ENCODE assay signal across 9 cellular contexts in the genomic region with DNA sequence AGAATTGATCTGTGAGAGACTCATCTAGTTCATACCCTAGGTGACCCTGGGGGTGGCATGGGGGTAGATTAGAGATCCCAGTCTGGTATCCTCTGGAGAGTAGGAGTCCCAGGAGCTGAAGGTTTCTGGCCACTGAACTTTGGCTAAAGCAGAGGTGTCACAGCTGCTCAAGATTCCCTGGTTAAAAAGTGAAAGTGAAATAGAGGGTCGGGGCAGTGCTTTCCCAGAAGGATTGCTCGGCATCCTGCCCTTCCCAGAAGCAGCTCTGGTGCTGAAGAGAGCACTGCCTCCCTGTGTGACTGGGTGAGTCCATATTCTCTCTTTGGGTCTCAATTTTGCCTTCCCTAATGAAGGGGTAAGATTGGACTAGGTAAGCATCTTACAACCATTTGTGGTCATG. TPM values are rescaled to one million over a fixed set of nuclear protein-coding genes. Genes with fewer than 3 reads are reported as not detected.
DNase-seq lines count a peak whose midpoint lies in the region; ATAC-seq and TF ChIP-seq lines count a peak whose summit lies in the region.
"Had no signal": no experiment of that assay in that cellular context is flagged by ENCODE, and none has a peak within 500 bp of the region (broad histone marks: within the 10 kb centered on the region; RNA-seq: fewer than 3 reads in every experiment).

No MANE protein-coding gene starts in this region.

- peaks cover 37% of the 10 kb centered on the region for H3K36me3 Mint-ChIP-seq in activated T-helper 1 cell treated with anti-CD3 and anti-CD28 coated beads, Interleukin-12 subunit alpha, Interleukin-12 subunit beta, Interleukin-2, Interleukin-4 antibody, amounts not matched to agents 30 ng/mL and 10 ng/mL and 1 ng/mL, durations not matched to agents 14 hours and 24 hours and 36 hours (ENCODE audit: low read depth)

- CTCF ChIA-PET in HEK293T (lab: Yijun Ruan, JAX) = no interaction called here

- peak; percentile 13 to 31 for ATAC-seq in left cardiac atrium
- ATAC-seq in HG03354 (IDR thresholded peaks at IDR 0.05; ENCODE audit: poor library complexity, severe bottlenecking, unreplicated experiment) = no peak
- no peak for ATAC-seq in GM21390 (IDR thresholded peaks at IDR 0.05; ENCODE audit: unreplicated experiment)
- ATAC-seq: WTC11 had no signal

- peak overlapping the region; percentile 60 for H3K4me3 ChIP-seq in GM12865 (ENCODE audit: low read depth, low read length)
- no peak overlapping the region for H3K4me3 ChIP-seq in skeletal muscle satellite cell (ENCODE audit: low read length)

- H3K4me1 ChIP-seq in skeletal muscle satellite cell (ENCODE audit: control insufficient read depth, insufficient read depth, low read length) = peaks cover 6% of the 10 kb centered on the region

- peaks cover 19% of the 10 kb centered on the region for H3K4me1 Mint-ChIP-seq in activated T-helper 1 cell treated with anti-CD3 and anti-CD28 coated beads, Interleukin-12 subunit alpha, Interleukin-12 subunit beta, Interleukin-2, Interleukin-4 antibody, amounts not matched to agents 30 ng/mL and 10 ng/mL and 1 ng/mL, durations not matched to agents 14 hours and 24 hours and 36 hours (ENCODE audit: low read depth)
- H3K4me1 Mint-ChIP-seq: WTC11 had no signal

- H3K9me3 ChIP-seq in skeletal muscle satellite cell (replicated peaks; ENCODE audit: low read length) = no peaks in the 10 kb centered on the region

- peak overlapping the region; percentile 79 for H3K4me3 Mint-ChIP-seq in activated T-helper 1 cell treated with anti-CD3 and anti-CD28 coated beads, Interleukin-12 subunit alpha, Interleukin-12 subunit beta, Interleukin-2, Interleukin-4 antibody, amounts not matched to agents 30 ng/mL and 10 ng/mL and 1 ng/mL, durations not matched to agents 14 hours and 24 hours and 36 hours
- H3K4me3 Mint-ChIP-seq: WTC11 had no signal

- H3K4me2 ChIP-seq in skeletal muscle satellite cell (ENCODE audit: low read length) = peak overlapping the region; percentile 36

- H3K9ac ChIP-seq in skeletal muscle satellite cell (ENCODE audit: low read depth, low read length) = no peak overlapping the region

- no peaks in the 10 kb centered on the region for H3K27me3 Mint-ChIP-seq in activated T-helper 1 cell treated with anti-CD3 and anti-CD28 coated beads, Interleukin-12 subunit alpha, Interleukin-12 subunit beta, Interleukin-2, Interleukin-4 antibody, amounts not matched to agents 30 ng/mL and 10 ng/mL and 1 ng/mL, durations not matched to agents 14 hours and 24 hours and 36 hours (ENCODE audit: insufficient read depth)

- no peaks in the 10 kb centered on the region for H3K27me3 ChIP-seq in skeletal muscle satellite cell (ENCODE audit: control insufficient read depth, insufficient read depth, low read length)

- intact Hi-C loops in activated T-helper 1 cell treated with anti-CD3 and anti-CD28 coated beads, Interleukin-12 subunit alpha, Interleukin-12 subunit beta, Interleukin-2, Interleukin-4 antibody, amounts not matched to agents 30 ng/mL and 10 ng/mL and 1 ng/mL, durations not matched to agents 14 hours and 24 hours and 36 hours (cut with micrococcal nuclease) = no loop called here
- intact Hi-C loops in left cardiac atrium (cut with DNase I) = no loop called here

- POLR2A ChIA-PET in HEK293T (lab: Yijun Ruan, JAX) = no interaction called here

- no peaks in the 10 kb centered on the region for H3K9me3 Mint-ChIP-seq in activated T-helper 1 cell treated with anti-CD3 and anti-CD28 coated beads, Interleukin-12 subunit alpha, Interleukin-12 subunit beta, Interleukin-2, Interleukin-4 antibody, amounts not matched to agents 30 ng/mL and 10 ng/mL and 1 ng/mL, durations not matched to agents 14 hours and 24 hours and 36 hours
- H3K9me3 Mint-ChIP-seq: WTC11 had no signal

- DNase-seq in GM12865 (ENCODE audit: low read depth) (no peak), left cardiac atrium (no peak), HEK293T (ENCODE audit: extremely low spot score) (no peak), NCI-H345 (lab: John Stamatoyannopoulos, UW) (no peak)
- no peak for DNase-seq in activated T-helper 1 cell treated with anti-CD3 and anti-CD28 coated beads, Interleukin-12 subunit alpha, Interleukin-12 subunit beta, Interleukin-2, Interleukin-4 antibody, amounts not matched to agents 30 ng/mL and 10 ng/mL and 1 ng/mL, durations not matched to agents 14 hours and 24 hours and 36 hours (ENCODE audit: low spot score)

- no peak for TF ChIP-seq CTCF in GM12865 (IDR thresholded peaks at IDR 0.05; ENCODE audit: insufficient read depth, low read depth, low read length, missing control alignments)

- H3K36me3 ChIP-seq in skeletal muscle satellite cell (ENCODE audit: insufficient read depth, low read length) = peaks cover 38% of the 10 kb centered on the region

- H3K27ac Mint-ChIP-seq in activated T-helper 1 cell treated with anti-CD3 and anti-CD28 coated beads, Interleukin-12 subunit alpha, Interleukin-12 subunit beta, Interleukin-2, Interleukin-4 antibody, amounts not matched to agents 30 ng/mL and 10 ng/mL and 1 ng/mL, durations not matched to agents 14 hours and 24 hours and 36 hours = peak overlapping the region; percentile 85

TF ChIP-seq in HEK293T, 16 proteins besides CTCF, POLR2A, EP300 and RAD21:
- no peak for TF ChIP-seq FOXA1 (IDR thresholded peaks at IDR 0.05)
- no peak for TF ChIP-seq SP1 (IDR thresholded peaks at IDR 0.05)
- no peak for TF ChIP-seq CTBP1 (IDR thresholded peaks at IDR 0.05; ENCODE audit: borderline replicate concordance)
- TF ChIP-seq SUZ12 (IDR thresholded peaks at IDR 0.05) = no peak
- no peak for TF ChIP-seq ELF4 (IDR thresholded peaks at IDR 0.05)
- TF ChIP-seq BHLHE40 (IDR thresholded peaks at IDR 0.05; ENCODE audit: borderline replicate concordance) = no peak
- TF ChIP-seq NFRKB (IDR thresholded peaks at IDR 0.05) = no peak
- TF ChIP-seq TARDBP (IDR thresholded peaks at IDR 0.05) = no peak

RNA-seq across cellular contexts. Expression of gene IL18BP, which starts 0.7 kb away (rescaled TPM):
- 15.6 and 18.5 TPM in 2 replicates for total RNA-seq in activated T-helper 1 cell treated with anti-CD3 and anti-CD28 coated beads, Interleukin-12 subunit alpha, Interleukin-12 subunit beta, Interleukin-2, Interleukin-4 antibody, amounts not matched to agents 30 ng/mL and 10 ng/mL and 1 ng/mL, durations not matched to agents 14 hours and 24 hours and 36 hours
- total RNA-seq in left cardiac atrium = 1 to 10 TPM; 4.4 to 7.3 TPM
- total RNA-seq in skeletal muscle satellite cell (2012; rRNA removed) = 1.7 and 3.0 TPM in 2 replicates

Comparison
In these comparisons a context has a peak if more than half of its experiments do, and no peak if none do; other contexts are left out.
1. ATAC-seq: peak in left cardiac atrium (2 of 2); none in HG03354 (single experiment) and GM21390 (single experiment).